In genomic region chr16:50024207-50024606, GRCh38 we compare ENCODE assay signal across 1 cellular context.
TF ChIP-seq lines count a peak whose summit lies in the region.

No MANE protein-coding gene starts in this region.

TF ChIP-seq in SK-N-SH, 30 proteins besides CTCF, POLR2A, EP300 and RAD21 (continued from another document):
- TF ChIP-seq RXRA (IDR thresholded peaks at IDR 0.05; ENCODE audit: borderline replicate concordance, low read depth) (no peak), CHD2 (IDR thresholded peaks at IDR 0.05; ENCODE audit: low read length, partially characterized antibody) (no peak), NFIC (IDR thresholded peaks at IDR 0.05; ENCODE audit: borderline replicate concordance) (no peak), ELF1 (IDR thresholded peaks at IDR 0.05) (no peak), RFX5 (IDR thresholded peaks at IDR 0.05; ENCODE audit: low read length) (no peak), ZBTB33 (IDR thresholded peaks at IDR 0.05; ENCODE audit: borderline replicate concordance, low read depth) (no peak), MXI1 (IDR thresholded peaks at IDR 0.05; ENCODE audit: low read depth, low read length) (no peak), FOXM1 (IDR thresholded peaks at IDR 0.05; ENCODE audit: low read depth) (no peak)
- TF ChIP-seq, protein P1, sequence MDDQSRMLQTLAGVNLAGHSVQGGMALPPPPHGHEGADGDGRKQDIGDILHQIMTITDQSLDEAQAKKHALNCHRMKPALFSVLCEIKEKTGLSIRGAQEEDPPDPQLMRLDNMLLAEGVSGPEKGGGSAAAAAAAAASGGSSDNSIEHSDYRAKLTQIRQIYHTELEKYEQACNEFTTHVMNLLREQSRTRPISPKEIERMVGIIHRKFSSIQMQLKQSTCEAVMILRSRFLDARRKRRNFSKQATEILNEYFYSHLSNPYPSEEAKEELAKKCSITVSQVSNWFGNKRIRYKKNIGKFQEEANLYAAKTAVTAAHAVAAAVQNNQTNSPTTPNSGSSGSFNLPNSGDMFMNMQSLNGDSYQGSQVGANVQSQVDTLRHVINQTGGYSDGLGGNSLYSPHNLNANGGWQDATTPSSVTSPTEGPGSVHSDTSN (IDR thresholded peaks at IDR 0.05) = no peak
- TF ChIP-seq, protein P2, sequence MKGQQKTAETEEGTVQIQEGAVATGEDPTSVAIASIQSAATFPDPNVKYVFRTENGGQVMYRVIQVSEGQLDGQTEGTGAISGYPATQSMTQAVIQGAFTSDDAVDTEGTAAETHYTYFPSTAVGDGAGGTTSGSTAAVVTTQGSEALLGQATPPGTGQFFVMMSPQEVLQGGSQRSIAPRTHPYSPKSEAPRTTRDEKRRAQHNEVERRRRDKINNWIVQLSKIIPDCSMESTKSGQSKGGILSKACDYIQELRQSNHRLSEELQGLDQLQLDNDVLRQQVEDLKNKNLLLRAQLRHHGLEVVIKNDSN (IDR thresholded peaks at IDR 0.05; ENCODE audit: borderline replicate concordance, low read depth) = no peak
- TF ChIP-seq, protein P3, sequence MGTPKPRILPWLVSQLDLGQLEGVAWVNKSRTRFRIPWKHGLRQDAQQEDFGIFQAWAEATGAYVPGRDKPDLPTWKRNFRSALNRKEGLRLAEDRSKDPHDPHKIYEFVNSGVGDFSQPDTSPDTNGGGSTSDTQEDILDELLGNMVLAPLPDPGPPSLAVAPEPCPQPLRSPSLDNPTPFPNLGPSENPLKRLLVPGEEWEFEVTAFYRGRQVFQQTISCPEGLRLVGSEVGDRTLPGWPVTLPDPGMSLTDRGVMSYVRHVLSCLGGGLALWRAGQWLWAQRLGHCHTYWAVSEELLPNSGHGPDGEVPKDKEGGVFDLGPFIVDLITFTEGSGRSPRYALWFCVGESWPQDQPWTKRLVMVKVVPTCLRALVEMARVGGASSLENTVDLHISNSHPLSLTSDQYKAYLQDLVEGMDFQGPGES (IDR thresholded peaks at IDR 0.05; ENCODE audit: low read depth, low read length) = no peak
